Comparison of ENCODE assay signal across 12 cellular contexts in the genomic region with DNA sequence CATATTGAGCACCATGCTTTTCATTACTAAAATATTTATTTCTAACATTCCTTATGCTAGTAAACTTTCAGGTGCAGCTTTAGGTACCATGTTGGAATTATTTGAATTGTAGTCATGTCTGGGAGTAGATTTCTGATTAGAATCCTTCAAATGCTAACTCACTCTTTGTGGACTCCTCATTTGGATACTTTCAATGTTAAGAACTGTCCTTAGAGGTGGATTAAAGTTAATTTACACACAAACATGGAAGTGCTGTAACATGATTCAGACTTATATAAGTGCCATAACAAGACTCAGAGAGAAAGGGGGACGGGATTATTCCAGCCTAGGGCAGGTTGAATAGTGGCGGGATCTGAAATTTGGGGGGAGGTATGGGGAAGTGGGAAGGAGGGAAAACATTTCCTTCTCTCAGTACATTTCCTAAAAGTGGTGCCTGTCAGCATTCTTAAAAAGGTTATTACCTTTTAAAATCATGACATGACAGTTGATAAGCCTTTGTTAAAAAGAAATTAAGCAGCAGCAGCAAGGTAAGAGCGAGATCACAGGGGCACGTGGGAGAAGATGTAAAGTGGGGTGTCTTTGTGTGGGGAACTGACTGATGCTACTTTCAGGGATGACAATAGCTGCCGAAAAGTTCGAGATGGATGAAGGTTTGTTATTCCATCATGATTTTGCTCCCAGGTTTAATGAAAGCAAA. TPM values are rescaled to one million over a fixed set of nuclear protein-coding genes. Genes with fewer than 3 reads are reported as not detected.
DNase-seq lines count a peak whose midpoint lies in the region; ATAC-seq and TF ChIP-seq lines count a peak whose summit lies in the region.
"Had no signal": no experiment of that assay in that cellular context is flagged by ENCODE, and none has a peak within 500 bp of the region (broad histone marks: within the 10 kb centered on the region; RNA-seq: fewer than 3 reads in every experiment).

No MANE protein-coding gene starts in this region.

- H3K27me3 ChIP-seq in SJCRH30, result no peaks in the 10 kb centered on the region
- H3K27me3 ChIP-seq: thyroid gland had no signal

- H3K4me3 ChIP-seq in SJCRH30, result no peak overlapping the region
- H3K4me3 ChIP-seq: thyroid gland had no signal

- ATAC-seq in GM18909 (IDR thresholded peaks at IDR 0.05; ENCODE audit: poor library complexity, unreplicated experiment), result no peak

- H3K36me3 ChIP-seq in SJCRH30, result no peaks in the 10 kb centered on the region
- H3K36me3 ChIP-seq: thyroid gland had no signal

- TF ChIP-seq CTCF in 22Rv1 (IDR thresholded peaks at IDR 0.05), result no peak

- no peaks in the 10 kb centered on the region for H3K9me3 ChIP-seq in SJCRH30 (replicated peaks)
- H3K9me3 ChIP-seq: thyroid gland had no signal

- peak overlapping the region; percentile 84 for H3K27ac ChIP-seq in 22Rv1
- peak overlapping the region; percentile 99; the same call in 1 of the 2 replicates for H3K27ac ChIP-seq in SJCRH30
- H3K27ac ChIP-seq: thyroid gland had no signal

- intact Hi-C loops in head of caudate nucleus (cut with DNase I), result no loop called here

- H3K4me1 ChIP-seq in SJCRH30, result peaks cover 15% of the 10 kb centered on the region

- DNase-seq in DMS 273 (lab: John Stamatoyannopoulos, UW; ENCODE audit: unreplicated experiment) (peak; percentile 96), SJCRH30 (peak in 1 of 2 experiments; percentile 36), head of caudate nucleus (peak in 27 of 42 donors; percentile 17 to 79 (median 53)), Ammon's horn (ENCODE audit: low spot score) (no peak), NCI-H1694 (lab: John Stamatoyannopoulos, UW) (no peak)
- no peak for DNase-seq in stimulated activated CD8-positive, alpha-beta memory T cell treated with anti-CD3 and anti-CD28 coated beads, Interleukin-4, amount 100 ng/mL, for 48 hours
- DNase-seq: CD4-positive, CD25-positive, alpha-beta regulatory T cell; NCI-H1092; occipital lobe; thyroid gland had no signal

RNA-seq across cellular contexts. Expression of gene HHAT, which starts 44.4 kb away (rescaled TPM):
- total RNA-seq in SJCRH30 (2014; rRNA removed; shearing (Covaris generic)), result 5.0 and 5.1 TPM in 2 replicates

Comparison
In these comparisons a context has a peak if more than half of its experiments do, and no peak if none do; other contexts are left out.
1. DNase-seq: peak in DMS 273 (single experiment) and head of caudate nucleus (27 of 42); none in Ammon's horn (single experiment), NCI-H1694 (single experiment) and stimulated activated CD8-positive, alpha-beta memory T cell treated with anti-CD3 and anti-CD28 coated beads, Interleukin-4, amount 100 ng/mL, for 48 hours (single experiment).